Comparison of ENCODE assay signal across 26 cellular contexts in genomic region chr2:53286336-53286735, GRCh38.
A peak's percentile ranks its signal among the peaks of the same experiment; 100 is the strongest.
DNase-seq lines count a peak whose midpoint lies in the region; ATAC-seq, FAIRE-seq and TF ChIP-seq lines count a peak whose summit lies in the region.
"Had no signal": no experiment of that assay in that cellular context is flagged by ENCODE, and none has a peak within 500 bp of the region (broad histone marks: within the 10 kb centered on the region; RNA-seq: fewer than 3 reads in every experiment).

No MANE protein-coding gene starts in this region.

- no peak for TF ChIP-seq CTCF in bronchial epithelial cell (IDR thresholded peaks at IDR 0.05; ENCODE audit: insufficient read depth, low read length, severe bottlenecking)
- TF ChIP-seq CTCF in HFFc6 (IDR thresholded peaks at IDR 0.05): no peak
- no peak for TF ChIP-seq CTCF in nephron progenitor cell (IDR thresholded peaks at IDR 0.05)

- H3K4me1 Mint-ChIP-seq in HFFc6 (ENCODE audit: low read depth) (peaks cover 15% of the 10 kb centered on the region; the same call in 1 of the 2 replicates), nephron progenitor cell (peaks cover 17% of the 10 kb centered on the region)
- H3K4me1 Mint-ChIP-seq in activated CD4-positive, alpha-beta memory T cell treated with anti-CD3 and anti-CD28 coated beads, Interleukin-2, amount 10 ng/mL, durations not matched to agents 7 days and 5 days: no peaks in the 10 kb centered on the region
- H3K4me1 Mint-ChIP-seq: activated naive CD4-positive, alpha-beta T cell treated with anti-CD3 and anti-CD28 coated beads, Interleukin-2, amount 50 U/mL, for 24 hours; CD14-positive monocyte; immature natural killer cell; nephron had no signal

- peak; percentile 48 for FAIRE-seq in H54 (lab: Jason Lieb, UNC)
- peak; percentile 44 for FAIRE-seq in RCC 7860 (lab: Jason Lieb, UNC)
- no peak for FAIRE-seq in bronchial epithelial cell (lab: Jason Lieb, UNC)

- no peak overlapping the region for H3K4me3 ChIP-seq in bronchial epithelial cell (ENCODE audit: low read depth, low read length)
- H3K4me3 ChIP-seq: GM23338, hepatocyte, tibial artery had no signal

- H3K4me3 Mint-ChIP-seq in HFFc6 (no peak overlapping the region), nephron progenitor cell (no peak overlapping the region)
- no peak overlapping the region for H3K4me3 Mint-ChIP-seq in activated CD4-positive, alpha-beta memory T cell treated with anti-CD3 and anti-CD28 coated beads, Interleukin-2, amount 10 ng/mL, durations not matched to agents 7 days and 5 days
- H3K4me3 Mint-ChIP-seq: activated naive CD4-positive, alpha-beta T cell treated with anti-CD3 and anti-CD28 coated beads, Interleukin-2, amount 50 U/mL, for 24 hours; activated T-helper 1 cell treated with anti-CD3 and anti-CD28 coated beads, Interleukin-12 subunit alpha, Interleukin-12 subunit beta, Interleukin-2, Interleukin-4 antibody, amounts not matched to agents 30 ng/mL and 10 ng/mL and 1 ng/mL, durations not matched to agents 14 hours and 24 hours and 36 hours; CD14-positive monocyte; GM23338; immature natural killer cell; nephron; stimulated activated naive CD8-positive, alpha-beta T cell treated with anti-CD3 and anti-CD28 coated beads, Interleukin-15, Interleukin-2, amounts not matched to agents 100 ng/mL and 50 ng/mL, for 24 hours had no signal

- H3K27me3 Mint-ChIP-seq in HFFc6 (ENCODE audit: insufficient read depth): peaks cover 1% of the 10 kb centered on the region; the same call in 1 of the 2 replicates
- no peaks in the 10 kb centered on the region for H3K27me3 Mint-ChIP-seq in activated CD4-positive, alpha-beta memory T cell treated with anti-CD3 and anti-CD28 coated beads, Interleukin-2, amount 10 ng/mL, durations not matched to agents 7 days and 5 days
- peaks cover 2% of the 10 kb centered on the region for H3K27me3 Mint-ChIP-seq in nephron progenitor cell (ENCODE audit: low read depth, poor library complexity)
- H3K27me3 Mint-ChIP-seq: activated naive CD4-positive, alpha-beta T cell treated with anti-CD3 and anti-CD28 coated beads, Interleukin-2, amount 50 U/mL, for 24 hours; stimulated activated naive CD8-positive, alpha-beta T cell treated with anti-CD3 and anti-CD28 coated beads, Interleukin-15, Interleukin-2, amounts not matched to agents 100 ng/mL and 50 ng/mL, for 24 hours had no signal

- no peaks in the 10 kb centered on the region for H3K27me3 ChIP-seq in bronchial epithelial cell (ENCODE audit: control insufficient read depth, insufficient read depth, low read length)
- H3K27me3 ChIP-seq: hepatocyte, tibial artery had no signal

- H3K9me3 Mint-ChIP-seq in HFFc6 (no peaks in the 10 kb centered on the region), nephron progenitor cell (no peaks in the 10 kb centered on the region)
- H3K9me3 Mint-ChIP-seq in activated CD4-positive, alpha-beta memory T cell treated with anti-CD3 and anti-CD28 coated beads, Interleukin-2, amount 10 ng/mL, durations not matched to agents 7 days and 5 days: no peaks in the 10 kb centered on the region
- H3K9me3 Mint-ChIP-seq: activated naive CD4-positive, alpha-beta T cell treated with anti-CD3 and anti-CD28 coated beads, Interleukin-2, amount 50 U/mL, for 24 hours; activated T-helper 1 cell treated with anti-CD3 and anti-CD28 coated beads, Interleukin-12 subunit alpha, Interleukin-12 subunit beta, Interleukin-2, Interleukin-4 antibody, amounts not matched to agents 30 ng/mL and 10 ng/mL and 1 ng/mL, durations not matched to agents 14 hours and 24 hours and 36 hours; nephron; stimulated activated naive CD8-positive, alpha-beta T cell treated with anti-CD3 and anti-CD28 coated beads, Interleukin-15, Interleukin-2, amounts not matched to agents 100 ng/mL and 50 ng/mL, for 24 hours had no signal

- no peaks in the 10 kb centered on the region for H3K36me3 ChIP-seq in bronchial epithelial cell (ENCODE audit: control insufficient read depth, insufficient read depth, low read length)
- H3K36me3 ChIP-seq: tibial artery, WERI-Rb-1 had no signal

- CTCF ChIA-PET in activated CD4-positive, alpha-beta memory T cell treated with anti-CD3 and anti-CD28 coated beads, Interleukin-2, amount 10 ng/mL, durations not matched to agents 7 days and 5 days (lab: Charles Lee): no interaction called here

- no peak for TF ChIP-seq POLR2A in H54 (IDR thresholded peaks at IDR 0.05; ENCODE audit: low read depth, low read length)

- DNase-seq in H54 (ENCODE audit: insufficient read length, low spot score) (no peak), RCC 7860 (ENCODE audit: low spot score) (peak; percentile 55), bronchial epithelial cell (ENCODE audit: low read depth) (peak; percentile 91), renal cortical epithelial cell (ENCODE audit: low read depth) (peak; percentile 27), HFFc6 (no peak), nephron progenitor cell (no peak)
- no peak for DNase-seq in activated CD4-positive, alpha-beta memory T cell treated with anti-CD3 and anti-CD28 coated beads, Interleukin-2, amount 10 ng/mL, durations not matched to agents 7 days and 5 days
- DNase-seq: activated CD4-positive, alpha-beta T cell treated with anti-CD3 and anti-CD28 coated beads, Interleukin-2, amount 50 U/mL, for 1 hour; aorta; erythroblast; foreskin melanocyte; immature natural killer cell; NCI-H1092 treated with DMSO at 0.1 percent for 48 hours; NCI-H187 treated with DMSO at 0.1 percent for 48 hours; stimulated activated CD4-positive, alpha-beta T cell treated with anti-CD3 and anti-CD28 coated beads, Interleukin-15, amount 100 ng/mL, for 24 hours; tibial artery; WERI-Rb-1 had no signal

- POLR2A ChIA-PET in activated CD4-positive, alpha-beta memory T cell treated with anti-CD3 and anti-CD28 coated beads, Interleukin-2, amount 10 ng/mL, durations not matched to agents 7 days and 5 days (lab: Charles Lee): no interaction called here

- H3K36me3 Mint-ChIP-seq in HFFc6 (ENCODE audit: low read depth): no peaks in the 10 kb centered on the region
- no peaks in the 10 kb centered on the region for H3K36me3 Mint-ChIP-seq in activated CD4-positive, alpha-beta memory T cell treated with anti-CD3 and anti-CD28 coated beads, Interleukin-2, amount 10 ng/mL, durations not matched to agents 7 days and 5 days (ENCODE audit: low read depth)
- no peaks in the 10 kb centered on the region for H3K36me3 Mint-ChIP-seq in nephron progenitor cell (ENCODE audit: low read depth)
- H3K36me3 Mint-ChIP-seq: activated naive CD4-positive, alpha-beta T cell treated with anti-CD3 and anti-CD28 coated beads, Interleukin-2, amount 50 U/mL, for 24 hours; CD14-positive monocyte; immature natural killer cell had no signal

- H3K27ac Mint-ChIP-seq in HFFc6 (no peak overlapping the region), nephron progenitor cell (no peak overlapping the region)
- H3K27ac Mint-ChIP-seq in activated CD4-positive, alpha-beta memory T cell treated with anti-CD3 and anti-CD28 coated beads, Interleukin-2, amount 10 ng/mL, durations not matched to agents 7 days and 5 days: no peak overlapping the region
- H3K27ac Mint-ChIP-seq: activated naive CD4-positive, alpha-beta T cell treated with anti-CD3 and anti-CD28 coated beads, Interleukin-2, amount 50 U/mL, for 24 hours; activated T-helper 1 cell treated with anti-CD3 and anti-CD28 coated beads, Interleukin-12 subunit alpha, Interleukin-12 subunit beta, Interleukin-2, Interleukin-4 antibody, amounts not matched to agents 30 ng/mL and 10 ng/mL and 1 ng/mL, durations not matched to agents 14 hours and 24 hours and 36 hours; CD14-positive monocyte; GM23338; immature natural killer cell; nephron; stimulated activated naive CD8-positive, alpha-beta T cell treated with anti-CD3 and anti-CD28 coated beads, Interleukin-15, Interleukin-2, amounts not matched to agents 100 ng/mL and 50 ng/mL, for 24 hours had no signal

- ATAC-seq in HG03196 (IDR thresholded peaks at IDR 0.05; ENCODE audit: unreplicated experiment): no peak
- ATAC-seq: GM23338, sciatic nerve had no signal

Comparison
In these comparisons a context has a peak if more than half of its experiments do, and no peak if none do; other contexts are left out.
1. DNase-seq: peak in RCC 7860 (single experiment), bronchial epithelial cell (single experiment) and renal cortical epithelial cell (single experiment); none in H54 (single experiment), HFFc6 (single experiment), activated CD4-positive, alpha-beta memory T cell treated with anti-CD3 and anti-CD28 coated beads, Interleukin-2, amount 10 ng/mL, durations not matched to agents 7 days and 5 days (single experiment) and nephron progenitor cell (single experiment).